11 cellular contexts compared by ENCODE assay signal in the genomic region with DNA sequence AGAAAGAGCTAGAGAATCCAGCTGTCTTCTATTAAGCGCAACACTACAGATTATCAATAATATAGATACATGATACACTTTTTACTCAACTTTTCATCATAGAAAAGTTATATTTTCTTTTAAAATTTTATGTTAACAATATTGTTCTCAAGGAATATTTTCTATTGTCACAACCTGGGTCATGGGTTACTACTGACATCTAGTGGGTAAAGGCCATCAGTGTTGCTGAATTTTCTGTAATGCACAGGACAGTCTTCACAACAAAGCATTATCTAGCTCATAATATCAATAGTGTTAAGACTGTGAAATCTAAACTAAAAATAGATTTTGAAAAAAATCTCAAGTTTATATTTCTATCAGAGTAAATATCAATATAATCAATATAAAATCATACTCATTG.
DNase-seq lines count a peak whose midpoint lies in the region; ATAC-seq, FAIRE-seq and TF ChIP-seq lines count a peak whose summit lies in the region.
"Had no signal": no experiment of that assay in that cellular context is flagged by ENCODE, and none has a peak within 500 bp of the region (broad histone marks: within the 10 kb centered on the region; RNA-seq: fewer than 3 reads in every experiment).

No MANE protein-coding gene starts in this region.

- WGBS in aorta, 2 donors: 66 to 86% methylated on average over 1 of the region's 1 CpG

- FAIRE-seq in frontal cortex (lab: Jason Lieb, UNC): peak; percentile 92

- no peaks in the 10 kb centered on the region for H3K9me3 ChIP-seq in aorta (ENCODE audit: control insufficient read depth, low read length)

- no peak overlapping the region for H3K27ac ChIP-seq in aorta (ENCODE audit: low read depth in 1 of 2, low read length in 2 of 2)

- peaks cover 3% of the 10 kb centered on the region for H3K27me3 Mint-ChIP-seq in activated naive CD8-positive, alpha-beta T cell treated with anti-CD3 and anti-CD28 coated beads, Interleukin-2, amount 50 U/mL, for 24 hours
- H3K27me3 Mint-ChIP-seq: T-helper 17 cell had no signal

- no peak overlapping the region for H3K27ac Mint-ChIP-seq in activated naive CD8-positive, alpha-beta T cell treated with anti-CD3 and anti-CD28 coated beads, Interleukin-2, amount 50 U/mL, for 24 hours
- H3K27ac Mint-ChIP-seq: activated naive CD4-positive, alpha-beta T cell treated with anti-CD3 and anti-CD28 coated beads, Interleukin-2, amount 50 U/mL, for 72 hours; T-helper 17 cell had no signal

- H3K36me3 ChIP-seq in aorta (ENCODE audit: control insufficient read depth in 1 of 2, insufficient read depth in 2 of 2, low read length in 1 of 2): no peaks in the 10 kb centered on the region

- H3K4me1 ChIP-seq in aorta (ENCODE audit: control insufficient read depth in 1 of 2, insufficient read depth in 2 of 2, low read length in 2 of 2): no peaks in the 10 kb centered on the region

- H3K4me3 Mint-ChIP-seq in activated naive CD8-positive, alpha-beta T cell treated with anti-CD3 and anti-CD28 coated beads, Interleukin-2, amount 50 U/mL, for 24 hours: no peak overlapping the region
- H3K4me3 Mint-ChIP-seq: T-helper 17 cell had no signal

- intact Hi-C loops in aorta (cut with DNase I): no loop called here

- no peaks in the 10 kb centered on the region for H3K27me3 ChIP-seq in aorta (ENCODE audit: control insufficient read depth in 1 of 2, insufficient read depth in 2 of 2, low read length in 1 of 2)

- H3K4me3 ChIP-seq in aorta (ENCODE audit: low read length in 2 of 2): no peak overlapping the region

- in situ Hi-C loops in ACHN (cut with HindIII; ENCODE audit: low pct_ligation_motif_present, low pct_unique_long_range_greater_than_20kb, low sequenced_read_pairs): no loop called here

- ATAC-seq in GM18861 (IDR thresholded peaks at IDR 0.05; ENCODE audit: unreplicated experiment) (no peak), aorta (ENCODE audit: low FRiP score) (no peak)
- no peak for ATAC-seq in activated naive CD8-positive, alpha-beta T cell treated with anti-CD3 and anti-CD28 coated beads, Interleukin-2, amount 50 U/mL, for 24 hours
- ATAC-seq: activated naive CD4-positive, alpha-beta T cell treated with anti-CD3 and anti-CD28 coated beads, Interleukin-2, amount 50 U/mL, for 72 hours; T-helper 17 cell had no signal

- DNase-seq in ACHN (peak; percentile 9), RPMI8226 (peak; percentile 10), frontal cortex (ENCODE audit: low spot score in 2 of 2) (no peak), aorta (no peak)
- no peak for DNase-seq in activated CD4-positive, alpha-beta T cell treated with anti-CD3 and anti-CD28 coated beads, Interleukin-2, amount 50 U/mL, for 1 hour
- DNase-seq in activated naive CD8-positive, alpha-beta T cell treated with anti-CD3 and anti-CD28 coated beads, Interleukin-2, amount 50 U/mL, for 24 hours: no peak
- DNase-seq: KG1, T-helper 17 cell had no signal

- peak; percentile 9; the same call in 1 of the 3 replicates for TF ChIP-seq CTCF in GM12872 (IDR thresholded peaks at IDR 0.05; ENCODE audit: insufficient read depth, low read depth, low read length)

- H3K9me3 Mint-ChIP-seq in activated naive CD8-positive, alpha-beta T cell treated with anti-CD3 and anti-CD28 coated beads, Interleukin-2, amount 50 U/mL, for 24 hours: no peaks in the 10 kb centered on the region
- H3K9me3 Mint-ChIP-seq: activated naive CD4-positive, alpha-beta T cell treated with anti-CD3 and anti-CD28 coated beads, Interleukin-2, amount 50 U/mL, for 72 hours had no signal

- H3K36me3 Mint-ChIP-seq in activated naive CD8-positive, alpha-beta T cell treated with anti-CD3 and anti-CD28 coated beads, Interleukin-2, amount 50 U/mL, for 24 hours (ENCODE audit: low read depth): no peaks in the 10 kb centered on the region
- H3K36me3 Mint-ChIP-seq: activated naive CD4-positive, alpha-beta T cell treated with anti-CD3 and anti-CD28 coated beads, Interleukin-2, amount 50 U/mL, for 72 hours had no signal

- H3K4me1 Mint-ChIP-seq in activated naive CD8-positive, alpha-beta T cell treated with anti-CD3 and anti-CD28 coated beads, Interleukin-2, amount 50 U/mL, for 24 hours: no peaks in the 10 kb centered on the region
- H3K4me1 Mint-ChIP-seq: T-helper 17 cell had no signal

Comparison
In these comparisons a context has a peak if more than half of its experiments do, and no peak if none do; other contexts are left out.
1. DNase-seq: peak in ACHN (single experiment) and RPMI8226 (single experiment); none in frontal cortex (0 of 2), activated CD4-positive, alpha-beta T cell treated with anti-CD3 and anti-CD28 coated beads, Interleukin-2, amount 50 U/mL, for 1 hour (single experiment), activated naive CD8-positive, alpha-beta T cell treated with anti-CD3 and anti-CD28 coated beads, Interleukin-2, amount 50 U/mL, for 24 hours (single experiment) and aorta (0 of 2).